Comparison of ENCODE assay signal across 8 cellular contexts in the genomic region with DNA sequence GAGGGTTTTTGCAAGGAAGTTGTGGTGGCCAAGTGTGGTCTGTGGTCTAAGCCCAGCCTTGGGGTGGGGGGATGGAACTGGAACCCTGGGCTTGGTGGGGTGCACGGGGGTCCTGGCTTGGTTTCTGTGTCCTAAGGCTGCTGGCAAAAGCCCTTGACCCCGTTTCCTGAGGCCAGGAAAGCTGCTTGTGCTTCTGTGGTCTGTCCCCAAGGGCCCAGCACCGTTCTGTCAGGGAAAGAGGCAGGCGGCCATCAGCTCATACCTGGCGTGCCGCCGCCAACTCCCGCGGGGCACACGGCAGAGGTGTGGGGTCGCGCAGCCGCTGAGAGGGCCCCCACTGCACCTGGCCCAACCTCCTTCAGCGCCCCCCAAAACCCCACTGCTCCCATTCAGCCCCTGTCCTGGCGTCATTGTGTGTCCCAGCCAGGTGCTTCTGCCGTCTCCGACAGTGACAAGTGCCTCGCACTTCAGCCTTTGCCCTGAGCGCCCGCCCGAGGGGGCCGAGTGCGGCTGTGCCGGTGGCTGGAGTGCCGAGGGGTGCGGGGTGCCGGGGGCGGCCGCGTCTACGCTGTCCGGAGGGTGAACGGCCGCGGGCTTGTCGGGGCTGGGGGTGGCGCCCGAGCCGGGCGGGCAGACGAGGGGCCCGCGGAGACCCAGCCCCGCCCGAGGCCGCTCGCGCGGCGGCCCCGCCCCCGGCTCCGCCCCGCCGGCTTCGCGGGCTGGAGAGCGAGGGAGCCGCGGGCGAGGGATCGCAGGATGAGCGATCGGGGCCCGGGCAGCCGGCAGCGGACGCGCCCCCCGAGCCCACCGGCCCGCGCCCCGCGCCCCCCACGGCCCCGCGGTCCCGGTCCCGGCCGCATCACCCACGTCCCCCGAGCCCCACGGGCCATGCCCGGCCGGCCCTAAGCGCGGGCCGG. TPM values are rescaled to one million over a fixed set of nuclear protein-coding genes. Genes with fewer than 3 reads are reported as not detected.
A peak's percentile ranks its signal among the peaks of the same experiment; 100 is the strongest.
DNase-seq lines count a peak whose midpoint lies in the region; ATAC-seq and TF ChIP-seq lines count a peak whose summit lies in the region.

A gene (plus strand): TSS at position 701 of the 917 bp plus-strand sequence. CDS start 282 bp downstream, outside the sequence.

- no peak for TF ChIP-seq CTCF in body of pancreas (IDR thresholded peaks at IDR 0.05)

- H3K4me3 ChIP-seq in SK-N-MC = peak within 1 kb of the TSS; percentile 72
- no peak within 1 kb of the TSS for H3K4me3 ChIP-seq in body of pancreas

- H3K27ac ChIP-seq in SK-N-MC = no peak within 1 kb of the TSS
- peak within 1 kb of the TSS in 2 of 4 donors; percentile 25 to 30 for H3K27ac ChIP-seq in body of pancreas
- H3K27ac ChIP-seq in substantia nigra (ENCODE audit: low read depth, low read length, poor library complexity, severe bottlenecking) = peak within 1 kb of the TSS; percentile 12

- H3K36me3 ChIP-seq in SK-N-MC (ENCODE audit: insufficient read depth, low read length) (peaks cover 20% of the 10 kb centered on the region; the same call in 1 of the 2 replicates), body of pancreas (replicated peaks in 1 of 2; ENCODE audit: insufficient read depth in 1 of 2, low read depth in 2 of 2) (peaks cover 10 to 21% of the 10 kb centered on the region in 2 donors)

- intact Hi-C loops in body of pancreas (cut with DNase I) = no loop called here

- TF ChIP-seq POLR2A in GM18505 (IDR thresholded peaks at IDR 0.05; ENCODE audit: borderline replicate concordance, extremely low read depth, insufficient read depth, insufficient read length) = peak; percentile 32
- TF ChIP-seq POLR2A in body of pancreas (IDR thresholded peaks at IDR 0.05) = peak in 1 of 3 donors; percentile 8

- in situ Hi-C loops in ACHN (cut with HindIII; ENCODE audit: low pct_ligation_motif_present, low pct_unique_long_range_greater_than_20kb, low sequenced_read_pairs) = no loop called here

- WGBS in body of pancreas, 2 donors = 3 to 10% methylated on average over 2 to 57 of the region's 89 CpGs

- no peaks in the 10 kb centered on the region for H3K27me3 ChIP-seq in body of pancreas

- no peaks in the 10 kb centered on the region for H3K9me3 ChIP-seq in SK-N-MC (ENCODE audit: low read depth, low read length)
- H3K9me3 ChIP-seq in body of pancreas = no peaks in the 10 kb centered on the region

- ATAC-seq in GM18505 (IDR thresholded peaks at IDR 0.05; ENCODE audit: unreplicated experiment) (no peak), body of pancreas (peak; percentile 51), HG02938 (IDR thresholded peaks at IDR 0.05; ENCODE audit: unreplicated experiment) (no peak), GM19351 (IDR thresholded peaks at IDR 0.05; ENCODE audit: unreplicated experiment) (no peak)

- no peak within 1 kb of the TSS for H3K9ac ChIP-seq in SK-N-MC (ENCODE audit: insufficient read length)

- DNase-seq in ACHN (peak; percentile 15), SK-N-MC (ENCODE audit: low read depth, low spot score) (no peak), body of pancreas (peak in 1 of 4 donors; percentile 58), left kidney (ENCODE audit: low read depth, low spot score) (peak; percentile 76), substantia nigra (lab: John Stamatoyannopoulos, UW) (peak in 5 of 49 donors; percentile 20 to 82 (median 38))

- peaks cover 11% of the 10 kb centered on the region for H3K4me1 ChIP-seq in body of pancreas

RNA-seq across cellular contexts. Expression of the gene that starts here (rescaled TPM):
- total RNA-seq in body of pancreas = 1 to 10 TPM; 3.6 to 4.6 TPM
